ENCODE assay signal across 11 cellular contexts in genomic region chr16:19136549-19137196, GRCh38. TPM values are rescaled to one million over a fixed set of nuclear protein-coding genes. Genes with fewer than 3 reads are reported as not detected.
DNase-seq lines count a peak whose midpoint lies in the region; ATAC-seq and TF ChIP-seq lines count a peak whose summit lies in the region.
"Had no signal": no experiment of that assay in that cellular context is flagged by ENCODE, and none has a peak within 500 bp of the region (broad histone marks: within the 10 kb centered on the region; RNA-seq: fewer than 3 reads in every experiment).

No MANE protein-coding gene starts in this region.

- H3K36me3 ChIP-seq in right atrium auricular region (no peaks in the 10 kb centered on the region), colonic mucosa (no peaks in the 10 kb centered on the region)
- H3K36me3 ChIP-seq: SJCRH30 had no signal

- H3K27me3 Mint-ChIP-seq in effector memory CD8-positive, alpha-beta T cell: peaks cover 9 to 30% of the 10 kb centered on the region in 2 donors
- H3K27me3 Mint-ChIP-seq: brain had no signal

- intact Hi-C loops in Right ventricle myocardium inferior (cut with DNase I) (no loop called here), colonic mucosa (cut with DNase I) (no loop called here)

- no peaks in the 10 kb centered on the region for H3K9me3 Mint-ChIP-seq in effector memory CD8-positive, alpha-beta T cell
- H3K9me3 Mint-ChIP-seq: brain had no signal

- peak overlapping the region in 1 of 2 donors; percentile 3 for H3K9ac ChIP-seq in colonic mucosa (ENCODE audit: low read depth in 2 of 2, low read length in 2 of 2)

- H3K9me3 ChIP-seq in right atrium auricular region (no peaks in the 10 kb centered on the region), colonic mucosa (no peaks in the 10 kb centered on the region)
- H3K9me3 ChIP-seq: SJCRH30 had no signal

- peaks cover 0 to 52% of the 10 kb centered on the region in 2 donors for H3K4me1 ChIP-seq in right atrium auricular region
- H3K4me1 ChIP-seq in colonic mucosa: peaks cover 18% of the 10 kb centered on the region

- H3K4me3 Mint-ChIP-seq in effector memory CD8-positive, alpha-beta T cell: no peak overlapping the region
- H3K4me3 Mint-ChIP-seq: brain had no signal

- no peak overlapping the region for H3K27ac Mint-ChIP-seq in effector memory CD8-positive, alpha-beta T cell

- no peaks in the 10 kb centered on the region for H3K27me3 ChIP-seq in right atrium auricular region
- H3K27me3 ChIP-seq in colonic mucosa: no peaks in the 10 kb centered on the region
- H3K27me3 ChIP-seq: SJCRH30 had no signal

- DNase-seq in Right ventricle myocardium inferior (ENCODE audit: missing footprints) (no peak), right atrium auricular region (ENCODE audit: low spot score) (no peak), colonic mucosa (peak; percentile 53), medulla oblongata (ENCODE audit: extremely low spot score) (peak; percentile 68), hepatic stellate cell (ENCODE audit: low spot score) (no peak)
- DNase-seq in effector memory CD8-positive, alpha-beta T cell: no peak
- DNase-seq: glutamatergic neuron had no signal

- TF ChIP-seq CTCF in right atrium auricular region (IDR thresholded peaks at IDR 0.05) (no peak), colonic mucosa (IDR thresholded peaks at IDR 0.05) (no peak)

- H3K27ac ChIP-seq in right atrium auricular region (no peak overlapping the region), colonic mucosa (no peak overlapping the region)
- H3K27ac ChIP-seq: SJCRH30 had no signal

- no peak overlapping the region for H3K4me3 ChIP-seq in right atrium auricular region
- H3K4me3 ChIP-seq in colonic mucosa: no peak overlapping the region
- H3K4me3 ChIP-seq: SJCRH30 had no signal

- no peaks in the 10 kb centered on the region for H3K4me1 Mint-ChIP-seq in effector memory CD8-positive, alpha-beta T cell (ENCODE audit: low read depth in 2 of 2)

- H3K36me3 Mint-ChIP-seq in effector memory CD8-positive, alpha-beta T cell (ENCODE audit: insufficient read depth): no peaks in the 10 kb centered on the region
- H3K36me3 Mint-ChIP-seq: brain had no signal

- ATAC-seq in Right ventricle myocardium inferior (peak; percentile 40), HG02970 (IDR thresholded peaks at IDR 0.05; ENCODE audit: low FRiP score, unreplicated experiment) (no peak), HG03159 (IDR thresholded peaks at IDR 0.05; ENCODE audit: unreplicated experiment) (no peak)
- no peak for ATAC-seq in effector memory CD8-positive, alpha-beta T cell (replicated peaks)

RNA-seq across cellular contexts. Expression of gene ITPRIPL2, which starts 22.9 kb away (rescaled TPM):
- total RNA-seq in Right ventricle myocardium inferior: 15.3 TPM
- total RNA-seq in right atrium auricular region: 10 to 100 TPM; 17.5 to 40.2 TPM
- 10 to 100 TPM; 34.9 to 36.2 TPM for total RNA-seq in colonic mucosa

RNA-seq across cellular contexts. Expression of gene SYT17, which starts 31.4 kb away (rescaled TPM):
- total RNA-seq in Right ventricle myocardium inferior: 0.54 TPM
- total RNA-seq in right atrium auricular region: 1 to 10 TPM in 1 of 2 donors, under 1 TPM in 1; 0.22 to 1.8 TPM
- total RNA-seq in colonic mucosa: 1 to 10 TPM; 5.1 to 5.5 TPM

Comparison
In these comparisons a context has a peak if more than half of its experiments do, and no peak if none do; other contexts are left out.
1. DNase-seq: peak in colonic mucosa (single experiment) and medulla oblongata (single experiment); none in Right ventricle myocardium inferior (single experiment), right atrium auricular region (single experiment), hepatic stellate cell (single experiment) and effector memory CD8-positive, alpha-beta T cell (0 of 3).